Comparison of ENCODE assay signal across 2 cellular contexts in genomic region chr11:86672007-86672621, GRCh38.
TF ChIP-seq lines count a peak whose summit lies in the region.

ME3 (minus strand) TSS chr11:86672616.

TF ChIP-seq in A549, 52 proteins besides CTCF, POLR2A, EP300 and RAD21 (continued from another document):
- TF ChIP-seq, protein P1, sequence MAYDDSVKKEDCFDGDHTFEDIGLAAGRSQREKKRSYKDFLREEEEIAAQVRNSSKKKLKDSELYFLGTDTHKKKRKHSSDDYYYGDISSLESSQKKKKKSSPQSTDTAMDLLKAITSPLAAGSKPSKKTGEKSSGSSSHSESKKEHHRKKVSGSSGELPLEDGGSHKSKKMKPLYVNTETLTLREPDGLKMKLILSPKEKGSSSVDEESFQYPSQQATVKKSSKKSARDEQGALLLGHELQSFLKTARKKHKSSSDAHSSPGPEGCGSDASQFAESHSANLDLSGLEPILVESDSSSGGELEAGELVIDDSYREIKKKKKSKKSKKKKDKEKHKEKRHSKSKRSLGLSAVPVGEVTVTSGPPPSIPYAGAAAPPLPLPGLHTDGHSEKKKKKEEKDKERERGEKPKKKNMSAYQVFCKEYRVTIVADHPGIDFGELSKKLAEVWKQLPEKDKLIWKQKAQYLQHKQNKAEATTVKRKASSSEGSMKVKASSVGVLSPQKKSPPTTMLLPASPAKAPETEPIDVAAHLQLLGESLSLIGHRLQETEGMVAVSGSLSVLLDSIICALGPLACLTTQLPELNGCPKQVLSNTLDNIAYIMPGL (CRISPR knock-in tag; IDR thresholded peaks at IDR 0.05; ENCODE audit: borderline replicate concordance): peak; percentile 34; the same call in 1 of the 2 replicates
- TF ChIP-seq MAX (IDR thresholded peaks at IDR 0.05) (peak; percentile 92), CBX2 (IDR thresholded peaks at IDR 0.05; ENCODE audit: borderline replicate concordance, low read depth) (no peak), ZSCAN20 (CRISPR knock-in tag; IDR thresholded peaks at IDR 0.05) (0 out of 2 replicates have a peak, but pooled peaks have one; percentile 15), REST (IDR thresholded peaks at IDR 0.05) (no peak), SMC3 (IDR thresholded peaks at IDR 0.05) (0 out of 3 replicates have a peak, but pooled peaks have one; percentile 42), RCOR1 (IDR thresholded peaks at IDR 0.05; ENCODE audit: low read depth, low read length) (no peak), NPAS2 (CRISPR knock-in tag; IDR thresholded peaks at IDR 0.05; ENCODE audit: borderline replicate concordance) (no peak), KDM1A (IDR thresholded peaks at IDR 0.05; ENCODE audit: low read depth) (no peak), TFCP2L1 (CRISPR knock-in tag; IDR thresholded peaks at IDR 0.05) (no peak), HEYL (CRISPR knock-in tag; IDR thresholded peaks at IDR 0.05) (no peak), RARB (CRISPR knock-in tag; IDR thresholded peaks at IDR 0.05) (no peak)

TF ChIP-seq in HepG2, 621 proteins besides CTCF, POLR2A, EP300 and RAD21 (continued from another document):
- TF ChIP-seq ZFP91 (CRISPR knock-in tag; IDR thresholded peaks at IDR 0.05; ENCODE audit: borderline replicate concordance) (peak; percentile 47; the same call in 1 of the 2 replicates), KDM5B (CRISPR knock-in tag; IDR thresholded peaks at IDR 0.05; ENCODE audit: borderline replicate concordance) (peak; percentile 48; the same call in 1 of the 2 replicates), ZNF670 (CRISPR knock-in tag; IDR thresholded peaks at IDR 0.05; ENCODE audit: borderline replicate concordance) (no peak), ZNF879 (CRISPR knock-in tag; IDR thresholded peaks at IDR 0.05) (no peak), HOXA3 (CRISPR knock-in tag; IDR thresholded peaks at IDR 0.05) (no peak), TCF12 (IDR thresholded peaks at IDR 0.05) (no peak), TCF12 (CRISPR knock-in tag; IDR thresholded peaks at IDR 0.05) (0 out of 2 replicates have a peak, but pooled peaks have one; percentile 56), NR2C2 (CRISPR knock-in tag; IDR thresholded peaks at IDR 0.05; ENCODE audit: borderline replicate concordance) (peak; percentile 65; the same call in 1 of the 2 replicates), RNF2 (conservative IDR thresholded peaks at IDR 0.05; ENCODE audit: low read depth) (peak; percentile 51; the same call in 1 of the 2 replicates), GABPB1 (CRISPR knock-in tag; IDR thresholded peaks at IDR 0.05) (peak; percentile 81; the same call in 1 of the 2 replicates), MAX (IDR thresholded peaks at IDR 0.05) (peak; percentile 16; the same call in 1 of the 2 replicates), NFIB (CRISPR knock-in tag; IDR thresholded peaks at IDR 0.05; ENCODE audit: borderline replicate concordance) (no peak)
- TF ChIP-seq, protein P2, sequence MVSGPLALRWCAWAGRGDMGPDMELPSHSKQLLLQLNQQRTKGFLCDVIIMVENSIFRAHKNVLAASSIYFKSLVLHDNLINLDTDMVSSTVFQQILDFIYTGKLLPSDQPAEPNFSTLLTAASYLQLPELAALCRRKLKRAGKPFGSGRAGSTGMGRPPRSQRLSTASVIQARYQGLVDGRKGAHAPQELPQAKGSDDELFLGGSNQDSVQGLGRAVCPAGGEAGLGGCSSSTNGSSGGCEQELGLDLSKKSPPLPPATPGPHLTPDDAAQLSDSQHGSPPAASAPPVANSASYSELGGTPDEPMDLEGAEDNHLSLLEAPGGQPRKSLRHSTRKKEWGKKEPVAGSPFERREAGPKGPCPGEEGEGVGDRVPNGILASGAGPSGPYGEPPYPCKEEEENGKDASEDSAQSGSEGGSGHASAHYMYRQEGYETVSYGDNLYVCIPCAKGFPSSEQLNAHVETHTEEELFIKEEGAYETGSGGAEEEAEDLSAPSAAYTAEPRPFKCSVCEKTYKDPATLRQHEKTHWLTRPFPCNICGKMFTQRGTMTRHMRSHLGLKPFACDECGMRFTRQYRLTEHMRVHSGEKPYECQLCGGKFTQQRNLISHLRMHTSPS (CRISPR knock-in tag; IDR thresholded peaks at IDR 0.05; ENCODE audit: low read depth): 0 out of 2 replicates have a peak, but pooled peaks have one; percentile 29
